In genomic region chr7:70710651-70711050, GRCh38 we compare ENCODE assay signal across 1 cellular context.
TF ChIP-seq lines count a peak whose summit lies in the region.

No MANE protein-coding gene starts in this region.

TF ChIP-seq in IMR-90, 13 proteins besides CTCF, POLR2A, EP300 and RAD21:
- no peak for TF ChIP-seq MXI1 (IDR thresholded peaks at IDR 0.05; ENCODE audit: borderline replicate concordance, low read depth, low read length)
- TF ChIP-seq FOS (IDR thresholded peaks at IDR 0.05; ENCODE audit: low read depth, low read length) = no peak
TF ChIP-seq in IMR-90: peak in this region for 0.
